1 cellular context compared by ENCODE assay signal in genomic region chr18:34976899-34977786, GRCh38.
TF ChIP-seq lines count a peak whose summit lies in the region.

No MANE protein-coding gene starts in this region.

TF ChIP-seq in HepG2, 621 proteins besides CTCF, POLR2A, EP300 and RAD21 (continued from another document and continues in another):
- TF ChIP-seq, protein P1, sequence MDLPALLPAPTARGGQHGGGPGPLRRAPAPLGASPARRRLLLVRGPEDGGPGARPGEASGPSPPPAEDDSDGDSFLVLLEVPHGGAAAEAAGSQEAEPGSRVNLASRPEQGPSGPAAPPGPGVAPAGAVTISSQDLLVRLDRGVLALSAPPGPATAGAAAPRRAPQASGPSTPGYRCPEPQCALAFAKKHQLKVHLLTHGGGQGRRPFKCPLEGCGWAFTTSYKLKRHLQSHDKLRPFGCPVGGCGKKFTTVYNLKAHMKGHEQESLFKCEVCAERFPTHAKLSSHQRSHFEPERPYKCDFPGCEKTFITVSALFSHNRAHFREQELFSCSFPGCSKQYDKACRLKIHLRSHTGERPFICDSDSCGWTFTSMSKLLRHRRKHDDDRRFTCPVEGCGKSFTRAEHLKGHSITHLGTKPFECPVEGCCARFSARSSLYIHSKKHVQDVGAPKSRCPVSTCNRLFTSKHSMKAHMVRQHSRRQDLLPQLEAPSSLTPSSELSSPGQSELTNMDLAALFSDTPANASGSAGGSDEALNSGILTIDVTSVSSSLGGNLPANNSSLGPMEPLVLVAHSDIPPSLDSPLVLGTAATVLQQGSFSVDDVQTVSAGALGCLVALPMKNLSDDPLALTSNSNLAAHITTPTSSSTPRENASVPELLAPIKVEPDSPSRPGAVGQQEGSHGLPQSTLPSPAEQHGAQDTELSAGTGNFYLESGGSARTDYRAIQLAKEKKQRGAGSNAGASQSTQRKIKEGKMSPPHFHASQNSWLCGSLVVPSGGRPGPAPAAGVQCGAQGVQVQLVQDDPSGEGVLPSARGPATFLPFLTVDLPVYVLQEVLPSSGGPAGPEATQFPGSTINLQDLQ (CRISPR knock-in tag; IDR thresholded peaks at IDR 0.05) = peak; percentile 79; the same call in 1 of the 2 replicates
- TF ChIP-seq ZMYM4 (CRISPR knock-in tag; IDR thresholded peaks at IDR 0.05) (peak; percentile 85; the same call in 1 of the 2 replicates), KDM3A (CRISPR knock-in tag; IDR thresholded peaks at IDR 0.05; ENCODE audit: low read depth) (peak; percentile 6; the same call in 1 of the 2 replicates), CEBPB (IDR thresholded peaks at IDR 0.05; ENCODE audit: borderline replicate concordance, low read depth, low read length) (peak; percentile 70; the same call in 1 of the 2 replicates), ZNF850 (CRISPR knock-in tag; conservative IDR thresholded peaks at IDR 0.05) (peak; percentile 97; the same call in 1 of the 2 replicates), TGIF2 (CRISPR knock-in tag; IDR thresholded peaks at IDR 0.05) (0 out of 2 replicates have a peak, but pooled peaks have one; percentile 20), FIP1L1 (IDR thresholded peaks at IDR 0.05; ENCODE audit: borderline replicate concordance, insufficient read depth, low read depth, low read length) (peak; percentile 27; the same call in 1 of the 2 replicates), ZNF687 (CRISPR knock-in tag; IDR thresholded peaks at IDR 0.05) (peak; percentile 88), KLF16 (CRISPR knock-in tag; IDR thresholded peaks at IDR 0.05) (peak in 1 of 2 experiments; percentile 59; a peak in 1 of 4 replicates), BCL6 (CRISPR knock-in tag; IDR thresholded peaks at IDR 0.05) (peak; percentile 45), ZFP82 (CRISPR knock-in tag; IDR thresholded peaks at IDR 0.05; ENCODE audit: borderline replicate concordance) (0 out of 2 replicates have a peak, but pooled peaks have one; percentile 84), NR2F1 (CRISPR knock-in tag; IDR thresholded peaks at IDR 0.05) (0 out of 4 replicates have a peak, but pooled peaks of 1 of the 2 experiments have one; percentile 12), CSRNP1 (CRISPR knock-in tag; IDR thresholded peaks at IDR 0.05) (peak; percentile 83), ZFP91 (CRISPR knock-in tag; IDR thresholded peaks at IDR 0.05; ENCODE audit: borderline replicate concordance) (peak; percentile 100), CC2D1A (CRISPR knock-in tag; IDR thresholded peaks at IDR 0.05) (no peak), SETDB1 (CRISPR knock-in tag; IDR thresholded peaks at IDR 0.05; ENCODE audit: borderline replicate concordance) (0 out of 2 replicates have a peak, but pooled peaks have one; percentile 20), AGO2 (optimal IDR thresholded peaks at IDR 0.05; ENCODE audit: low read depth, low read length) (peak; percentile 94), ZNF121 (CRISPR knock-in tag; IDR thresholded peaks at IDR 0.05) (peak; percentile 74; the same call in 1 of the 2 replicates), HNF1A (IDR thresholded peaks at IDR 0.05; ENCODE audit: low read depth) (no peak), HNF1A (CRISPR knock-in tag; IDR thresholded peaks at IDR 0.05; ENCODE audit: borderline replicate concordance) (peak; percentile 21; the same call in 1 of the 2 replicates), ZBTB1 (CRISPR knock-in tag; IDR thresholded peaks at IDR 0.05; ENCODE audit: borderline replicate concordance) (no peak), GFI1 (CRISPR knock-in tag; IDR thresholded peaks at IDR 0.05; ENCODE audit: borderline replicate concordance) (0 out of 2 replicates have a peak, but pooled peaks have one; percentile 43), NCOR1 (IDR thresholded peaks at IDR 0.05; ENCODE audit: borderline replicate concordance, low read length) (peak; percentile 33; the same call in 1 of the 2 replicates), AKAP8 (CRISPR knock-in tag; IDR thresholded peaks at IDR 0.05) (0 out of 2 replicates have a peak, but pooled peaks have one; percentile 43), ZNF672 (CRISPR knock-in tag; IDR thresholded peaks at IDR 0.05) (no peak), GMEB1 (CRISPR knock-in tag; IDR thresholded peaks at IDR 0.05; ENCODE audit: borderline replicate concordance) (peak; percentile 52; the same call in 1 of the 2 replicates), RCOR2 (CRISPR knock-in tag; IDR thresholded peaks at IDR 0.05) (no peak), KLF6 (CRISPR knock-in tag; IDR thresholded peaks at IDR 0.05) (peak; percentile 26; the same call in 1 of the 2 replicates), POGZ (CRISPR knock-in tag; IDR thresholded peaks at IDR 0.05) (peak; percentile 27; the same call in 1 of the 2 replicates), ZNF709 (CRISPR knock-in tag; IDR thresholded peaks at IDR 0.05) (0 out of 2 replicates have a peak, but pooled peaks have one; percentile 0), ZKSCAN1 (IDR thresholded peaks at IDR 0.05; ENCODE audit: low read length) (no peak), MAF1 (CRISPR knock-in tag; IDR thresholded peaks at IDR 0.05; ENCODE audit: borderline replicate concordance) (no peak), HMG20A (CRISPR knock-in tag; IDR thresholded peaks at IDR 0.05; ENCODE audit: borderline replicate concordance) (no peak)
- TF ChIP-seq, protein P2, sequence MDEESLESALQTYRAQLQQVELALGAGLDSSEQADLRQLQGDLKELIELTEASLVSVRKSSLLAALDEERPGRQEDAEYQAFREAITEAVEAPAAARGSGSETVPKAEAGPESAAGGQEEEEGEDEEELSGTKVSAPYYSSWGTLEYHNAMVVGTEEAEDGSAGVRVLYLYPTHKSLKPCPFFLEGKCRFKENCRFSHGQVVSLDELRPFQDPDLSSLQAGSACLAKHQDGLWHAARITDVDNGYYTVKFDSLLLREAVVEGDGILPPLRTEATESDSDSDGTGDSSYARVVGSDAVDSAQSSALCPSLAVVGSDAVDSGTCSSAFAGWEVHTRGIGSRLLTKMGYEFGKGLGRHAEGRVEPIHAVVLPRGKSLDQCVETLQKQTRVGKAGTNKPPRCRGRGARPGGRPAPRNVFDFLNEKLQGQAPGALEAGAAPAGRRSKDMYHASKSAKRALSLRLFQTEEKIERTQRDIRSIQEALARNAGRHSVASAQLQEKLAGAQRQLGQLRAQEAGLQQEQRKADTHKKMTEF (CRISPR knock-in tag; IDR thresholded peaks at IDR 0.05) = peak; percentile 81
- TF ChIP-seq, protein P3, sequence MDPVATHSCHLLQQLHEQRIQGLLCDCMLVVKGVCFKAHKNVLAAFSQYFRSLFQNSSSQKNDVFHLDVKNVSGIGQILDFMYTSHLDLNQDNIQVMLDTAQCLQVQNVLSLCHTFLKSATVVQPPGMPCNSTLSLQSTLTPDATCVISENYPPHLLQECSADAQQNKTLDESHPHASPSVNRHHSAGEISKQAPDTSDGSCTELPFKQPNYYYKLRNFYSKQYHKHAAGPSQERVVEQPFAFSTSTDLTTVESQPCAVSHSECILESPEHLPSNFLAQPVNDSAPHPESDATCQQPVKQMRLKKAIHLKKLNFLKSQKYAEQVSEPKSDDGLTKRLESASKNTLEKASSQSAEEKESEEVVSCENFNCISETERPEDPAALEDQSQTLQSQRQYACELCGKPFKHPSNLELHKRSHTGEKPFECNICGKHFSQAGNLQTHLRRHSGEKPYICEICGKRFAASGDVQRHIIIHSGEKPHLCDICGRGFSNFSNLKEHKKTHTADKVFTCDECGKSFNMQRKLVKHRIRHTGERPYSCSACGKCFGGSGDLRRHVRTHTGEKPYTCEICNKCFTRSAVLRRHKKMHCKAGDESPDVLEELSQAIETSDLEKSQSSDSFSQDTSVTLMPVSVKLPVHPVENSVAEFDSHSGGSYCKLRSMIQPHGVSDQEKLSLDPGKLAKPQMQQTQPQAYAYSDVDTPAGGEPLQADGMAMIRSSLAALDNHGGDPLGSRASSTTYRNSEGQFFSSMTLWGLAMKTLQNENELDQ (CRISPR knock-in tag; IDR thresholded peaks at IDR 0.05; ENCODE audit: borderline replicate concordance) = no peak
- TF ChIP-seq, protein P4, sequence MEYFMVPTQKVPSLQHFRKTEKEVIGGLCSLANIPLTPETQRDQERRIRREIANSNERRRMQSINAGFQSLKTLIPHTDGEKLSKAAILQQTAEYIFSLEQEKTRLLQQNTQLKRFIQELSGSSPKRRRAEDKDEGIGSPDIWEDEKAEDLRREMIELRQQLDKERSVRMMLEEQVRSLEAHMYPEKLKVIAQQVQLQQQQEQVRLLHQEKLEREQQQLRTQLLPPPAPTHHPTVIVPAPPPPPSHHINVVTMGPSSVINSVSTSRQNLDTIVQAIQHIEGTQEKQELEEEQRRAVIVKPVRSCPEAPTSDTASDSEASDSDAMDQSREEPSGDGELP (IDR thresholded peaks at IDR 0.05; ENCODE audit: borderline replicate concordance, low read depth) = peak; percentile 88
